29 cellular contexts compared by ENCODE assay signal in the genomic region with DNA sequence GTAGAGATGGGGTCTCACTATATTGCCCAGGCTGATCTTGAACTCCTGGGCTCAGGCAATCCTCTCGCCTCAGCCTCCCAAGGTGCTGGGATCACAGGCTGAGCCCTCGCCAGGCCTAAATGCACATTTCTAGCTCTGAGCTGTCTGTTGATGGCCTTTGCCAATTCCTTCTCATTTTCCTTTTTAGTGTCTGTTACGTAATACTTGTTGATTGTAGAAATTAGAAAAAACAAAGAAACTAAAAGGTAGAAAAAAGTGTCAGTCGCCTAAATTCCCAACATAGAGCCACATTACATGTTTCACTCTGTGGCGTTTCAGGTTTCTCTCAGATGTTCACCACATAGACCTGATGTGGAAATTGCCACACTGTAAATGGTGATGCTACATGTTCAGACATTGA. TPM values are rescaled to one million over a fixed set of nuclear protein-coding genes. Genes with fewer than 3 reads are reported as not detected.
"Had no signal": no experiment of that assay in that cellular context is flagged by ENCODE, and none has a peak within 500 bp of the region (broad histone marks: within the 10 kb centered on the region; RNA-seq: fewer than 3 reads in every experiment).

No MANE protein-coding gene starts in this region.

- H3K4me3 ChIP-seq: ascending aorta, breast epithelium, cardiac muscle cell, coronary artery, dorsolateral prefrontal cortex, esophagus squamous epithelium, gastroesophageal sphincter, heart right ventricle had no signal

- H3K27ac ChIP-seq: ascending aorta, breast epithelium, cardiac muscle cell, coronary artery, epithelial cell of prostate, esophagus squamous epithelium, gastroesophageal sphincter, heart right ventricle had no signal

- H3K36me3 ChIP-seq: ascending aorta, breast epithelium, cardiac muscle cell, esophagus squamous epithelium, gastroesophageal sphincter, heart right ventricle had no signal

- ATAC-seq: activated CD4-positive, alpha-beta T cell treated with anti-CD3 and anti-CD28 coated beads for 36 hours; activated CD8-positive, alpha-beta memory T cell treated with anti-CD3 and anti-CD28 coated beads, Interleukin-2, amount 10 ng/mL, durations not matched to agents 7 days and 5 days; activated CD8-positive, alpha-beta T cell treated with anti-CD3 and anti-CD28 coated beads, Interleukin-2, amount 10 ng/mL, durations not matched to agents 7 days and 5 days; activated naive CD4-positive, alpha-beta T cell treated with anti-CD3 and anti-CD28 coated beads, Interleukin-2, amount 50 U/mL, for 72 hours; effector memory CD8-positive, alpha-beta T cell; gastroesophageal sphincter; heart right ventricle had no signal

- H3K9me3 ChIP-seq: ascending aorta, breast epithelium, esophagus squamous epithelium, gastroesophageal sphincter had no signal

- H3K27me3 ChIP-seq: ascending aorta, breast epithelium, cardiac muscle cell had no signal

- H3K4me1 ChIP-seq: ascending aorta had no signal

- DNase-seq: activated CD4-positive, alpha-beta memory T cell treated with anti-CD3 and anti-CD28 coated beads for 36 hours; activated CD4-positive, alpha-beta T cell treated with anti-CD3 and anti-CD28 coated beads for 36 hours; activated CD4-positive, alpha-beta T cell treated with anti-CD3 and anti-CD28 coated beads, Interleukin-2, amount 10 ng/mL, durations not matched to agents 24 days and 14 days; activated CD4-positive, CD25-positive, alpha-beta regulatory T cell; activated CD4-positive, CD25-positive, alpha-beta regulatory T cell treated with anti-CD3 and anti-CD28 coated beads, Interleukin-2, amount 50 U/mL, for 72 hours; activated CD8-positive, alpha-beta memory T cell treated with anti-CD3 and anti-CD28 coated beads, Interleukin-2, amount 10 ng/mL, durations not matched to agents 7 days and 5 days; activated CD8-positive, alpha-beta memory T cell treated with anti-CD3 and anti-CD28 coated beads, Interleukin-2, amount 50 U/mL, for 4 hours; activated CD8-positive, alpha-beta T cell treated with anti-CD3 and anti-CD28 coated beads, Interleukin-2, amount 10 ng/mL, durations not matched to agents 7 days and 5 days; activated gamma-delta T cell; activated naive CD4-positive, alpha-beta T cell; activated naive CD4-positive, alpha-beta T cell treated with anti-CD3 and anti-CD28 coated beads, Interleukin-2, amount 10 ng/mL, durations not matched to agents 7 days and 5 days; activated naive CD8-positive, alpha-beta T cell treated with anti-CD3 and anti-CD28 coated beads, Interleukin-2, amount 10 ng/mL, durations not matched to agents 7 days and 5 days; activated T-cell treated with anti-CD3 and anti-CD28 coated beads, Interleukin-2, amount 50 U/mL, for 1 hour; activated T-cell treated with anti-CD3 and anti-CD28 coated beads, Interleukin-2, amount 50 U/mL, for 48 hours; central memory CD4-positive, alpha-beta T cell; dorsolateral prefrontal cortex; effector CD4-positive, alpha-beta T cell; effector memory CD8-positive, alpha-beta T cell; esophagus squamous epithelium; foreskin melanocyte; heart right ventricle; T-helper 2 cell had no signal

RNA-seq across cellular contexts. Expression of a gene that starts 44.0 kb away (rescaled TPM):
- total RNA-seq: ascending aorta had no signal
